ENCODE assay signal across 25 cellular contexts in genomic region chrX:23980063-23980462, GRCh38. TPM values are rescaled to one million over a fixed set of nuclear protein-coding genes. Genes with fewer than 3 reads are reported as not detected.
DNase-seq lines count a peak whose midpoint lies in the region; ATAC-seq, FAIRE-seq and TF ChIP-seq lines count a peak whose summit lies in the region.
"Had no signal": no experiment of that assay in that cellular context is flagged by ENCODE, and none has a peak within 500 bp of the region (broad histone marks: within the 10 kb centered on the region; RNA-seq: fewer than 3 reads in every experiment).

No MANE protein-coding gene starts in this region.

- no peak for FAIRE-seq in bronchial epithelial cell (lab: Jason Lieb, UNC)
- FAIRE-seq: islet of Langerhans had no signal

- intact Hi-C loops in left ventricle myocardium superior (cut with micrococcal nuclease) = no loop called here

- peak overlapping the region; percentile 80 for H3K27ac ChIP-seq in cardiac muscle cell
- H3K27ac ChIP-seq: C4-2B, heart left ventricle, thoracic aorta had no signal

- ATAC-seq in left ventricle myocardium superior = no peak
- no peak for ATAC-seq in GM19023 (IDR thresholded peaks at IDR 0.05; ENCODE audit: unreplicated experiment)
- no peak for ATAC-seq in HG03460 (IDR thresholded peaks at IDR 0.05; ENCODE audit: unreplicated experiment)
- ATAC-seq: heart left ventricle; stimulated activated effector memory CD8-positive, alpha-beta T cell treated with anti-CD3 and anti-CD28 coated beads, Interleukin-12 subunit alpha, Interleukin-12 subunit beta, amount 100 ng/mL, for 72 hours had no signal

- H3K27me3 ChIP-seq in cardiac muscle cell (no peaks in the 10 kb centered on the region), bronchial epithelial cell (ENCODE audit: control insufficient read depth, insufficient read depth, low read length) (no peaks in the 10 kb centered on the region)

- H3K36me3 ChIP-seq in cardiac muscle cell (no peaks in the 10 kb centered on the region), bronchial epithelial cell (ENCODE audit: control insufficient read depth, insufficient read depth, low read length) (no peaks in the 10 kb centered on the region)
- H3K36me3 ChIP-seq: heart left ventricle, thoracic aorta had no signal

- H3K4me1 ChIP-seq in cardiac muscle cell (ENCODE audit: low read depth) = peaks cover 21% of the 10 kb centered on the region
- H3K4me1 ChIP-seq: heart left ventricle had no signal

- no peaks in the 10 kb centered on the region for H3K9me3 ChIP-seq in cardiac muscle cell (ENCODE audit: low read depth)
- H3K9me3 ChIP-seq: heart left ventricle, thoracic aorta had no signal

- H3K4me3 ChIP-seq in cardiac muscle cell = no peak overlapping the region
- H3K4me3 ChIP-seq in bronchial epithelial cell (ENCODE audit: low read depth, low read length) = no peak overlapping the region
- H3K4me3 ChIP-seq: heart left ventricle, thoracic aorta had no signal

- TF ChIP-seq CTCF in cardiac muscle cell (IDR thresholded peaks at IDR 0.05; ENCODE audit: low read depth, low read length) (no peak), bronchial epithelial cell (IDR thresholded peaks at IDR 0.05; ENCODE audit: insufficient read depth, low read length, severe bottlenecking) (no peak)

- DNase-seq in cardiac muscle cell (ENCODE audit: low read depth in 1 of 2, low spot score in 1 of 2) (peak in 1 of 2 donors; percentile 28), left ventricle myocardium superior (no peak), bronchial epithelial cell (ENCODE audit: low read depth) (peak; percentile 11), left kidney (ENCODE audit: low read depth, low spot score) (peak; percentile 36), NCI-H2171 (lab: John Stamatoyannopoulos, UW) (no peak), EL (no peak)
- DNase-seq: activated CD4-positive, CD25-positive, alpha-beta regulatory T cell treated with anti-CD3 and anti-CD28 coated beads, Interleukin-2, amount 50 U/mL, for 72 hours; activated CD8-positive, alpha-beta memory T cell treated with anti-CD3 and anti-CD28 coated beads for 24 hours; activated naive CD8-positive, alpha-beta T cell treated with anti-CD3 and anti-CD28 coated beads for 36 hours; DND-41; effector CD4-positive, alpha-beta T cell; HCEC 1CT; heart left ventricle; Karpas-422; NCI-H1092 treated with DMSO at 0.1 percent for 48 hours; NCI-H2171 treated with DMSO at 0.1 percent for 48 hours; NCI-H774; stimulated activated CD4-positive, alpha-beta T cell treated with anti-CD3 and anti-CD28 coated beads, Interleukin-15, amount 100 ng/mL, for 24 hours; T-helper 9 cell had no signal

RNA-seq across cellular contexts. Expression of gene KLHL15, which starts 46.9 kb away (rescaled TPM):
- 9.9 and 15.8 TPM in 2 replicates for total RNA-seq in cardiac muscle cell
- polyA plus RNA-seq in cardiac muscle cell = 3.5 and 8.4 TPM in 2 replicates
- total RNA-seq in left ventricle myocardium superior = 6.5 TPM
- total RNA-seq in bronchial epithelial cell = 4.0 and 6.1 TPM in 2 replicates

Comparison
In these comparisons a context has a peak if more than half of its experiments do, and no peak if none do; other contexts are left out.
1. DNase-seq: peak in bronchial epithelial cell (single experiment) and left kidney (single experiment); none in left ventricle myocardium superior (single experiment), NCI-H2171 (single experiment) and EL (single experiment).